ENCODE assay signal across 16 cellular contexts in the genomic region with DNA sequence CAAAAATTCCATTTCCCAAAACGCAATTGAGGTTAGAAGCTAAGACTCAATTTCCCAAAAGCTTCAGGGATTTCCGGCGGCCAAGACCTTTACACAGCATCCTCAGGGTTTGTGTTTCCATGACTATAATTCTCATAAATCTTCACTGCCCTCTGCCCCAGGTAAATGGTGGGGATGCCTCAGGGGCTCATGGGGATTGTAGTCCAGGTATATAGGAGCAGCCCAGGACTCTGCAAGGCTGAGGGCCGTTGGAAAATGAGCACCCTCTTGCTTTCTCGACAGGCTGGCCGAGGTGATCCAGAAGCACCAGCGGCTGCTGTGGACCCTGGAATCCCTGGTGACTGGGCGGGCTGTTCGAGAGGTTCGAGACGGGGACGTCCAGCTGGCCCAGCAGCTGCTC. TPM values are rescaled to one million over a fixed set of nuclear protein-coding genes. Genes with fewer than 3 reads are reported as not detected.
DNase-seq lines count a peak whose midpoint lies in the region; ATAC-seq and TF ChIP-seq lines count a peak whose summit lies in the region.
"Had no signal": no experiment of that assay in that cellular context is flagged by ENCODE, and none has a peak within 500 bp of the region (broad histone marks: within the 10 kb centered on the region; RNA-seq: fewer than 3 reads in every experiment).

No MANE protein-coding gene starts in this region.

- H3K27me3 Mint-ChIP-seq in CD4-positive, alpha-beta T cell: no peaks in the 10 kb centered on the region
- no peaks in the 10 kb centered on the region for H3K27me3 Mint-ChIP-seq in activated T-helper 17 cell treated with anti-CD3 and anti-CD28 coated beads, Interleukin-2, amount 50 U/mL, for 72 hours
- H3K27me3 Mint-ChIP-seq in activated T-cell treated with anti-CD3 and anti-CD28 coated beads, Interleukin-2, amount 50 U/mL, for 4 hours (ENCODE audit: low read depth): no peaks in the 10 kb centered on the region

- no peak overlapping the region for H4K8ac ChIP-seq in neuronal stem cell (ENCODE audit: low read depth, low read length)

- no peak for TF ChIP-seq RAD21 in HCT116 (IDR thresholded peaks at IDR 0.05; ENCODE audit: low read depth)

- peaks cover 10% of the 10 kb centered on the region for H3K4me1 Mint-ChIP-seq in CD4-positive, alpha-beta T cell (ENCODE audit: low read depth)
- H3K4me1 Mint-ChIP-seq in activated T-helper 17 cell treated with anti-CD3 and anti-CD28 coated beads, Interleukin-2, amount 50 U/mL, for 72 hours: no peaks in the 10 kb centered on the region
- H3K4me1 Mint-ChIP-seq in activated T-cell treated with anti-CD3 and anti-CD28 coated beads, Interleukin-2, amount 50 U/mL, for 4 hours (ENCODE audit: low read depth): peaks cover 7% of the 10 kb centered on the region

- no peaks in the 10 kb centered on the region for H3K79me1 ChIP-seq in neuronal stem cell (ENCODE audit: low read depth, low read length)

- no CpG with 5 or more reads among the region's 12 CpGs for WGBS in neuronal stem cell (ENCODE audit: extremely low coverage in 2 of 2, insufficient read length in 2 of 2, insufficient replicate concordance in 1 of 2), 2 donors

- no peak overlapping the region for H3K27ac ChIP-seq in CD4-positive, alpha-beta T cell (ENCODE audit: low read depth, low read length)
- no peak overlapping the region for H3K27ac ChIP-seq in HCT116 (ENCODE audit: low read depth, low read length)
- H3K27ac ChIP-seq in neuronal stem cell (replicated peaks; ENCODE audit: low read length): no peak overlapping the region
- H3K27ac ChIP-seq: SJCRH30 had no signal

- RAD21 ChIA-PET in HCT116 (lab: Charles Lee; ENCODE audit: low non-redundant PET in 1 of 2, low total read pairs in 2 of 2, uncharacterized antibody in 2 of 2, unreplicated experiment in 2 of 2): no interaction called here

- POLR2A ChIA-PET in CD4-positive, alpha-beta T cell (lab: Charles Lee): no interaction called here
- POLR2A ChIA-PET in HCT116 (lab: Charles Lee): no interaction called here

- peak overlapping the region; percentile 14 for H3K27ac Mint-ChIP-seq in CD4-positive, alpha-beta T cell
- peak overlapping the region; percentile 28 for H3K27ac Mint-ChIP-seq in activated T-helper 17 cell treated with anti-CD3 and anti-CD28 coated beads, Interleukin-2, amount 50 U/mL, for 72 hours

- no peak overlapping the region for H3K4ac ChIP-seq in neuronal stem cell (ENCODE audit: low read length)

- H3K79me2 ChIP-seq in HCT116 (ENCODE audit: insufficient read depth, low read length): peaks cover 11% of the 10 kb centered on the region

- H3K4me2 ChIP-seq in HCT116 (ENCODE audit: low read length) (no peak overlapping the region), neuronal stem cell (ENCODE audit: insufficient read depth, low read length, poor library complexity, severe bottlenecking) (peak overlapping the region; percentile 11)

- H2BK12ac ChIP-seq in neuronal stem cell (ENCODE audit: low read length): no peak overlapping the region

- H3K9me3 Mint-ChIP-seq in CD4-positive, alpha-beta T cell: no peaks in the 10 kb centered on the region
- H3K9me3 Mint-ChIP-seq in activated T-helper 17 cell treated with anti-CD3 and anti-CD28 coated beads, Interleukin-2, amount 50 U/mL, for 72 hours: no peaks in the 10 kb centered on the region
- no peaks in the 10 kb centered on the region for H3K9me3 Mint-ChIP-seq in activated T-cell treated with anti-CD3 and anti-CD28 coated beads, Interleukin-2, amount 50 U/mL, for 4 hours

- no peak overlapping the region for H2AK5ac ChIP-seq in neuronal stem cell (ENCODE audit: low read depth, low read length)

- H3K18ac ChIP-seq in neuronal stem cell (ENCODE audit: low read length): no peak overlapping the region

- H4K91ac ChIP-seq in neuronal stem cell (ENCODE audit: low read depth, low read length, poor library complexity): no peak overlapping the region

- H2AFZ ChIP-seq in HCT116 (ENCODE audit: low read depth, low read length, poor library complexity, severe bottlenecking) (no peak overlapping the region), neuronal stem cell (ENCODE audit: low read length) (no peak overlapping the region)

- no peak overlapping the region for H2BK15ac ChIP-seq in neuronal stem cell (ENCODE audit: low read length)

- intact Hi-C loops in CD4-positive, alpha-beta T cell (cut with DNase I, micrococcal nuclease): no loop called here
- intact Hi-C loops in HCT116 (cut with micrococcal nuclease): no loop called here

- H3K36me3 Mint-ChIP-seq in CD4-positive, alpha-beta T cell (ENCODE audit: low read depth): peaks cover 37% of the 10 kb centered on the region
- peaks cover 3% of the 10 kb centered on the region for H3K36me3 Mint-ChIP-seq in activated T-helper 17 cell treated with anti-CD3 and anti-CD28 coated beads, Interleukin-2, amount 50 U/mL, for 72 hours (ENCODE audit: low read depth)
- H3K36me3 Mint-ChIP-seq in activated T-cell treated with anti-CD3 and anti-CD28 coated beads, Interleukin-2, amount 50 U/mL, for 4 hours (ENCODE audit: insufficient read depth): peaks cover 7% of the 10 kb centered on the region

- no peak overlapping the region for H2BK120ac ChIP-seq in neuronal stem cell (ENCODE audit: low read depth, low read length)

- no peak overlapping the region for H3K23ac ChIP-seq in neuronal stem cell (ENCODE audit: low read depth, low read length, poor library complexity)

- no peaks in the 10 kb centered on the region for H3K9me3 ChIP-seq in CD4-positive, alpha-beta T cell (ENCODE audit: control insufficient read depth, low read length)
- H3K9me3 ChIP-seq in HCT116 (ENCODE audit: control insufficient read depth in 1 of 2, insufficient read depth in 1 of 2, low read depth in 1 of 2, low read length in 2 of 2) (no peaks in the 10 kb centered on the region), neuronal stem cell (replicated peaks in 1 of 2; ENCODE audit: control insufficient read depth in 2 of 2, insufficient read depth in 1 of 2, low read depth in 1 of 2, low read length in 2 of 2) (no peaks in the 10 kb centered on the region)
- H3K9me3 ChIP-seq: HAP-1, SJCRH30 had no signal

- BruUV-seq in HCT116 (replicated peaks; lab: Mats Ljungman, UMichigan): no TSS peak

- H3K36me3 ChIP-seq in HCT116 (ENCODE audit: control insufficient read depth in 1 of 2, insufficient read depth in 2 of 2, low read length in 2 of 2): no peaks in the 10 kb centered on the region
- H3K36me3 ChIP-seq in neuronal stem cell (replicated peaks in 1 of 2; ENCODE audit: control insufficient read depth in 2 of 2, insufficient read depth in 2 of 2, low read length in 2 of 2): peaks cover 7 to 44% of the 10 kb centered on the region in 2 donors
- H3K36me3 ChIP-seq: HAP-1, SJCRH30 had no signal

- H3K9ac ChIP-seq in HCT116 (ENCODE audit: low read length) (no peak overlapping the region), neuronal stem cell (ENCODE audit: low read depth, low read length, poor library complexity) (no peak overlapping the region)

- H4K20me1 ChIP-seq in HCT116 (ENCODE audit: insufficient read depth): no peaks in the 10 kb centered on the region

- no peak for TF ChIP-seq CTCF in CD4-positive, alpha-beta T cell (IDR thresholded peaks at IDR 0.05)
- no peak for TF ChIP-seq CTCF in HCT116 (IDR thresholded peaks at IDR 0.05 in 2 of 3, conservative IDR thresholded peaks at IDR 0.05 in 1 of 3; ENCODE audit: borderline replicate concordance in 1 of 3, insufficient read depth in 1 of 3, low read depth in 2 of 3, low read length in 2 of 3)

- no peak for ATAC-seq in CD4-positive, alpha-beta T cell (ENCODE audit: poor library complexity)
- ATAC-seq in HCT116: peak; percentile 56
- ATAC-seq in activated T-helper 17 cell treated with anti-CD3 and anti-CD28 coated beads, Interleukin-2, amount 50 U/mL, for 72 hours (replicated peaks): no peak
- no peak for ATAC-seq in activated T-cell treated with anti-CD3 and anti-CD28 coated beads, Interleukin-2, amount 50 U/mL, for 4 hours

- TF ChIP-seq POLR2A in HCT116 (IDR thresholded peaks at IDR 0.05; ENCODE audit: borderline replicate concordance, extremely low read depth, insufficient read depth, insufficient read length): no peak

- H3K4me1 ChIP-seq in HCT116 (ENCODE audit: control insufficient read depth in 1 of 2, insufficient read depth in 2 of 2, low read length in 2 of 2) (peaks cover 2 to 3% of the 10 kb centered on the region in 2 experiments; a peak in 2 of 4 replicates), neuronal stem cell (ENCODE audit: control insufficient read depth in 2 of 2, insufficient read depth in 1 of 2, low read depth in 1 of 2, low read length in 2 of 2) (no peaks in the 10 kb centered on the region)
- H3K4me1 ChIP-seq: HAP-1, SJCRH30 had no signal

- no peaks in the 10 kb centered on the region for H3K9me2 ChIP-seq in HCT116 (ENCODE audit: insufficient read depth)

- CTCF ChIA-PET in CD4-positive, alpha-beta T cell (lab: Charles Lee): interaction anchor here (1.3 to 1.5 kb wide), 2 partner anchors 13 to 16 kb away, joined by 3 to 4 read pairs; no protein-coding TSS in a partner anchor
- CTCF ChIA-PET in HCT116 (lab: Charles Lee): no interaction called here

- H3K4me3 Mint-ChIP-seq in CD4-positive, alpha-beta T cell: no peak overlapping the region
- no peak overlapping the region for H3K4me3 Mint-ChIP-seq in activated T-helper 17 cell treated with anti-CD3 and anti-CD28 coated beads, Interleukin-2, amount 50 U/mL, for 72 hours
- no peak overlapping the region for H3K4me3 Mint-ChIP-seq in activated T-cell treated with anti-CD3 and anti-CD28 coated beads, Interleukin-2, amount 50 U/mL, for 4 hours

- H3K14ac ChIP-seq in neuronal stem cell (ENCODE audit: low read length): no peak overlapping the region

- H2BK5ac ChIP-seq in neuronal stem cell (ENCODE audit: low read length): no peak overlapping the region

- DNase-seq in CD4-positive, alpha-beta T cell: no peak
- no peak for DNase-seq in HCT116 (ENCODE audit: low read depth, low spot score)
- no peak for DNase-seq in neuronal stem cell (ENCODE audit: low spot score)
- DNase-seq in NCI-H1930 (lab: John Stamatoyannopoulos, UW): no peak
- DNase-seq in EL: no peak
- DNase-seq in activated T-cell treated with anti-CD3 and anti-CD28 coated beads, Interleukin-2, amount 50 U/mL, for 4 hours: no peak
- DNase-seq: DMS79 treated with DMSO at 0.1 percent for 48 hours, GDM1, NCI-H1436, NCI-H2029 treated with DMSO at 0.1 percent for 48 hours, NCI-H2171 treated with DMSO at 0.1 percent for 48 hours, NCI-H446 treated with DMSO at 0.1 percent for 48 hours, RPMI8226, SJCRH30 had no signal

- no peaks in the 10 kb centered on the region for H3K27me3 ChIP-seq in CD4-positive, alpha-beta T cell (ENCODE audit: control insufficient read depth, insufficient read depth, low read length)
- H3K27me3 ChIP-seq in HCT116 (ENCODE audit: insufficient read depth, low read length) (no peaks in the 10 kb centered on the region), neuronal stem cell (ENCODE audit: control insufficient read depth in 3 of 3, insufficient read depth in 3 of 3, low read depth in 1 of 3, low read length in 3 of 3) (no peaks in the 10 kb centered on the region)
- H3K27me3 ChIP-seq: SJCRH30 had no signal

- H3K4me3 ChIP-seq in HCT116 (replicated peaks in 1 of 2; ENCODE audit: low read depth in 1 of 2, low read length in 2 of 2) (no peak overlapping the region), neuronal stem cell (ENCODE audit: low read length in 2 of 2) (no peak overlapping the region)
- H3K4me3 ChIP-seq: HAP-1, SJCRH30 had no signal

RNA-seq across cellular contexts. Expression of a gene that starts 6.4 kb away (rescaled TPM):
- 10 to 100 TPM; 25.1 to 25.8 TPM for total RNA-seq in CD4-positive, alpha-beta T cell
- total RNA-seq in HCT116 (2021; ENCODE audit: unreplicated experiment): 22.8 TPM
- 22.6 and 25.5 TPM in 2 replicates for polyA plus RNA-seq in HCT116 (2012)
- 10 to 100 TPM; 15.5 to 39.1 TPM for total RNA-seq in activated T-helper 17 cell treated with anti-CD3 and anti-CD28 coated beads, Interleukin-2, amount 50 U/mL, for 72 hours
- polyA plus RNA-seq in neuronal stem cell (2013, experiment 1 of 2): 10.8 TPM
- 11.4 TPM for polyA plus RNA-seq in neuronal stem cell (2013, experiment 2 of 2)
- 10 to 100 TPM; 35.4 to 42.9 (median 35.8) TPM for total RNA-seq in activated T-cell treated with anti-CD3 and anti-CD28 coated beads, Interleukin-2, amount 50 U/mL, for 4 hours

RNA-seq across cellular contexts. Expression of a gene that starts 7.8 kb away (rescaled TPM):
- 100 to 1,000 TPM; 145 to 151 TPM for total RNA-seq in CD4-positive, alpha-beta T cell
- total RNA-seq in HCT116 (2021; ENCODE audit: unreplicated experiment): 152 TPM
- polyA plus RNA-seq in HCT116 (2012): 165 and 183 TPM in 2 replicates
- 100 to 1,000 TPM; 183 to 194 TPM for total RNA-seq in activated T-helper 17 cell treated with anti-CD3 and anti-CD28 coated beads, Interleukin-2, amount 50 U/mL, for 72 hours
- polyA plus RNA-seq in neuronal stem cell (2013, experiment 1 of 2): 94.4 TPM
- 94.2 TPM for polyA plus RNA-seq in neuronal stem cell (2013, experiment 2 of 2)
- 100 to 1,000 TPM in 2 of 3 donors, 10 to 100 TPM in 1; 95.0 to 105 (median 105) TPM for total RNA-seq in activated T-cell treated with anti-CD3 and anti-CD28 coated beads, Interleukin-2, amount 50 U/mL, for 4 hours

RNA-seq across cellular contexts. Expression of a gene that starts 14.6 kb away (rescaled TPM):
- total RNA-seq in CD4-positive, alpha-beta T cell: 100 to 1,000 TPM; 311 to 325 TPM
- total RNA-seq in HCT116 (2021; ENCODE audit: unreplicated experiment): 3.8 TPM
- 2.5 and 4.0 TPM in 2 replicates for polyA plus RNA-seq in HCT116 (2012)
- 10 to 100 TPM; 77.2 to 92.8 TPM for total RNA-seq in activated T-helper 17 cell treated with anti-CD3 and anti-CD28 coated beads, Interleukin-2, amount 50 U/mL, for 72 hours
- 2.0 TPM for polyA plus RNA-seq in neuronal stem cell (2013, experiment 1 of 2)
- 2.1 TPM for polyA plus RNA-seq in neuronal stem cell (2013, experiment 2 of 2)
- 10 to 100 TPM; 52.3 to 64.8 (median 56.9) TPM for total RNA-seq in activated T-cell treated with anti-CD3 and anti-CD28 coated beads, Interleukin-2, amount 50 U/mL, for 4 hours

RNA-seq across cellular contexts. Expression of a gene that starts 18.1 kb away (rescaled TPM):
- total RNA-seq in CD4-positive, alpha-beta T cell: not detected
- 1.8 TPM for total RNA-seq in HCT116 (2021; ENCODE audit: unreplicated experiment)
- 2.0 and 2.4 TPM in 2 replicates for polyA plus RNA-seq in HCT116 (2012)
- under 1 TPM in 1 of 2 donors, not detected in 1; 0.40 TPM for total RNA-seq in activated T-helper 17 cell treated with anti-CD3 and anti-CD28 coated beads, Interleukin-2, amount 50 U/mL, for 72 hours
- polyA plus RNA-seq in neuronal stem cell (2013, experiment 1 of 2): 2.3 TPM
- 2.0 TPM for polyA plus RNA-seq in neuronal stem cell (2013, experiment 2 of 2)
- under 1 TPM in 2 of 3 donors, not detected in 1; 0.08 to 0.13 TPM for total RNA-seq in activated T-cell treated with anti-CD3 and anti-CD28 coated beads, Interleukin-2, amount 50 U/mL, for 4 hours

RNA-seq across cellular contexts. Expression of a gene that starts 28.0 kb away (rescaled TPM):
- total RNA-seq in CD4-positive, alpha-beta T cell: 1,000 to 10,000 TPM; 5,328 to 5,481 TPM
- total RNA-seq in HCT116 (2021; ENCODE audit: unreplicated experiment): 3,719 TPM
- polyA plus RNA-seq in HCT116 (2012): 4,853 and 5,472 TPM in 2 replicates
- total RNA-seq in activated T-helper 17 cell treated with anti-CD3 and anti-CD28 coated beads, Interleukin-2, amount 50 U/mL, for 72 hours: 1,000 to 10,000 TPM; 3,905 to 4,763 TPM
- 6,856 TPM for polyA plus RNA-seq in neuronal stem cell (2013, experiment 1 of 2)
- polyA plus RNA-seq in neuronal stem cell (2013, experiment 2 of 2): 6,819 TPM
- 1,000 to 10,000 TPM; 4,599 to 4,940 (median 4,852) TPM for total RNA-seq in activated T-cell treated with anti-CD3 and anti-CD28 coated beads, Interleukin-2, amount 50 U/mL, for 4 hours

Comparison
In these comparisons a context has a peak if more than half of its experiments do, and no peak if none do; other contexts are left out.
1. RNA of a gene that starts 14.6 kb away (total RNA-seq): 311 to 325 TPM in CD4-positive, alpha-beta T cell, 77.2 to 92.8 TPM in activated T-helper 17 cell treated with anti-CD3 and anti-CD28 coated beads, Interleukin-2, amount 50 U/mL, for 72 hours and 52.3 to 64.8 TPM in activated T-cell treated with anti-CD3 and anti-CD28 coated beads, Interleukin-2, amount 50 U/mL, for 4 hours; 3.8 TPM in HCT116 (single experiment); every median in the first group is over 10 times any median in the second.